Comparison of ENCODE assay signal across 2 cellular contexts in the genomic region with DNA sequence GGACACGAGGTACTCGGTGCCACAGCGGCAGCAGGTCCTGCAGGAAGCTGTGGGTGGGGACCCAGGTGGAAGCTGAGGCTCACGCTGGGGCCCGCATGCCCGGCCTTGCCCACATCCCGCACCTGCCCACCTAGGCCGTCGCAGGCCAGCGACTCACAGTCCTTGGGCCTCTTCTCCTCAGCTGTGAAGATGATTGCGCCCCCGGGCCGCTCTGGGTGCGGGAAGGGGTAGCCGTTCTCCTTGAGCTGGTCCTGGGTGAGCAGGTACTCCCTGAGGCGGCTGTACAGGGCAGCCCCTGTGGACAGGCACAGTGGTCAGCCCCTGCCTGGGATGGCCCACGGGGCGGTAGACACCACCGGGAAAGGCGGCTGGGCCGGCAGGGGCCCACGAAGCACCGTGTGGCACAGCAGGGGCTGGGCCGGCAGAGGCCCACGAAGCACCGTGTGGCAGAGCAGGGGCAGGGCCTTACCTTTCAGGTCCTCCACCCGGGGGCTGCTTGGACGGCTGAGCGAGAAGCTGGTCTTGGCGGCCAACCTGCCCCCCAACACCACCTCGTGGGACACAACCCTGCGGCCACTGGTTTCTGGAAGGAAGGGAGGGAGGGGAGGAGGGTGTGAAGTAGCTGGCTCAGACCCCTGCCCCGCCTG.
TF ChIP-seq lines count a peak whose summit lies in the region.

No MANE protein-coding gene starts in this region.

TF ChIP-seq in HepG2, 621 proteins besides CTCF, POLR2A, EP300 and RAD21:
- TF ChIP-seq AGO2 (optimal IDR thresholded peaks at IDR 0.05; ENCODE audit: low read depth, low read length): peak; percentile 15
- no peak for TF ChIP-seq SRF (IDR thresholded peaks at IDR 0.05; ENCODE audit: low read depth, low read length)
TF ChIP-seq in HepG2: peak in this region for 1.

TF ChIP-seq in GM12878, 131 proteins besides CTCF, POLR2A, EP300 and RAD21:
- TF ChIP-seq, protein P1, sequence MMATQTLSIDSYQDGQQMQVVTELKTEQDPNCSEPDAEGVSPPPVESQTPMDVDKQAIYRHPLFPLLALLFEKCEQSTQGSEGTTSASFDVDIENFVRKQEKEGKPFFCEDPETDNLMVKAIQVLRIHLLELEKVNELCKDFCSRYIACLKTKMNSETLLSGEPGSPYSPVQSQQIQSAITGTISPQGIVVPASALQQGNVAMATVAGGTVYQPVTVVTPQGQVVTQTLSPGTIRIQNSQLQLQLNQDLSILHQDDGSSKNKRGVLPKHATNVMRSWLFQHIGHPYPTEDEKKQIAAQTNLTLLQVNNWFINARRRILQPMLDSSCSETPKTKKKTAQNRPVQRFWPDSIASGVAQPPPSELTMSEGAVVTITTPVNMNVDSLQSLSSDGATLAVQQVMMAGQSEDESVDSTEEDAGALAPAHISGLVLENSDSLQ (IDR thresholded peaks at IDR 0.05): no peak
- TF ChIP-seq YY1 (IDR thresholded peaks at IDR 0.05; ENCODE audit: low read depth, low read length): no peak
- no peak for TF ChIP-seq E2F8 (IDR thresholded peaks at IDR 0.05; ENCODE audit: low read depth, partially characterized antibody)
- TF ChIP-seq ASH2L (IDR thresholded peaks at IDR 0.05; ENCODE audit: borderline replicate concordance, low read depth): no peak
- no peak for TF ChIP-seq SIN3A (IDR thresholded peaks at IDR 0.05; ENCODE audit: low read depth, low read length)
- TF ChIP-seq IKZF1 (conservative IDR thresholded peaks at IDR 0.05): no peak
- TF ChIP-seq TCF3 (IDR thresholded peaks at IDR 0.05; ENCODE audit: borderline replicate concordance, insufficient read depth, low read depth, low read length): no peak
- TF ChIP-seq, protein P2, sequence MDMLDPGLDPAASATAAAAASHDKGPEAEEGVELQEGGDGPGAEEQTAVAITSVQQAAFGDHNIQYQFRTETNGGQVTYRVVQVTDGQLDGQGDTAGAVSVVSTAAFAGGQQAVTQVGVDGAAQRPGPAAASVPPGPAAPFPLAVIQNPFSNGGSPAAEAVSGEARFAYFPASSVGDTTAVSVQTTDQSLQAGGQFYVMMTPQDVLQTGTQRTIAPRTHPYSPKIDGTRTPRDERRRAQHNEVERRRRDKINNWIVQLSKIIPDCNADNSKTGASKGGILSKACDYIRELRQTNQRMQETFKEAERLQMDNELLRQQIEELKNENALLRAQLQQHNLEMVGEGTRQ (IDR thresholded peaks at IDR 0.05; ENCODE audit: borderline replicate concordance, low read depth, low read length): no peak
- no peak for TF ChIP-seq PBX3 (IDR thresholded peaks at IDR 0.05; ENCODE audit: insufficient replicate concordance, low read depth, low read length)
- no peak for TF ChIP-seq SKIL (IDR thresholded peaks at IDR 0.05; ENCODE audit: low read depth, poor library complexity, severe bottlenecking)
- no peak for TF ChIP-seq TCF7 (IDR thresholded peaks at IDR 0.05; ENCODE audit: borderline replicate concordance)
- TF ChIP-seq SRF (IDR thresholded peaks at IDR 0.05; ENCODE audit: low read depth in 2 of 2, low read length in 2 of 2): no peak
- TF ChIP-seq RUNX3 (IDR thresholded peaks at IDR 0.05; ENCODE audit: low read length): no peak
- TF ChIP-seq NR2F1 (conservative IDR thresholded peaks at IDR 0.05): no peak
- no peak for TF ChIP-seq TBL1XR1 (IDR thresholded peaks at IDR 0.05; ENCODE audit: low read depth, low read length)
- TF ChIP-seq MTA3 (IDR thresholded peaks at IDR 0.05; ENCODE audit: borderline replicate concordance, low read length): no peak
- no peak for TF ChIP-seq PML (IDR thresholded peaks at IDR 0.05; ENCODE audit: low read length)
- no peak for TF ChIP-seq MYC (IDR thresholded peaks at IDR 0.05; ENCODE audit: insufficient read depth, insufficient read length, insufficient replicate concordance, low read length, severe bottlenecking)
